20 cellular contexts compared by ENCODE assay signal in genomic region chr20:63350196-63350595, GRCh38. TPM values are rescaled to one million over a fixed set of nuclear protein-coding genes. Genes with fewer than 3 reads are reported as not detected.
DNase-seq lines count a peak whose midpoint lies in the region; ATAC-seq, FAIRE-seq and TF ChIP-seq lines count a peak whose summit lies in the region.
"Had no signal": no experiment of that assay in that cellular context is flagged by ENCODE, and none has a peak within 500 bp of the region (broad histone marks: within the 10 kb centered on the region; RNA-seq: fewer than 3 reads in every experiment).

No MANE protein-coding gene starts in this region.

- no peak overlapping the region for H3K4me3 ChIP-seq in kidney (ENCODE audit: low read length in 2 of 2)
- H3K4me3 ChIP-seq: BLaER1 treated with 17β-estradiol and CSF1 and Interleukin-3, amounts not matched to agents 10 nM and 100 nM; GM12878; HAP-1 had no signal

- H3K36me3 ChIP-seq in kidney (ENCODE audit: control insufficient read depth in 1 of 2, insufficient read depth in 2 of 2, low read length in 2 of 2), result no peaks in the 10 kb centered on the region
- H3K36me3 ChIP-seq: BLaER1 treated with 17β-estradiol and CSF1 and Interleukin-3, amounts not matched to agents 10 nM and 100 nM; HAP-1 had no signal

- H3K27ac ChIP-seq in kidney (ENCODE audit: low read depth in 2 of 2, low read length in 2 of 2), result no peak overlapping the region
- H3K27ac ChIP-seq: BLaER1 treated with 17β-estradiol and CSF1 and Interleukin-3, amounts not matched to agents 10 nM and 100 nM had no signal

- TF ChIP-seq CTCF in kidney (IDR thresholded peaks at IDR 0.05; ENCODE audit: borderline replicate concordance, extremely low read depth, insufficient read depth), result no peak

- DNase-seq in Right ventricle myocardium inferior (ENCODE audit: missing footprints), result peak; percentile 43
- DNase-seq in left cardiac atrium, result no peak
- no peak for DNase-seq in GM18507 (ENCODE audit: extremely low spot score, insufficient read length, low read depth)
- peak; percentile 67 for DNase-seq in kidney
- DNase-seq in urothelium cell line (ENCODE audit: low spot score), result no peak
- no peak for DNase-seq in glomerular visceral epithelial cell (ENCODE audit: extremely low spot score)
- DNase-seq: 8988T; Calu3; CD4-positive, CD25-positive, alpha-beta regulatory T cell; DMS 273 treated with DMSO at 0.1 percent for 48 hours; HFFc6 had no signal

- no peaks in the 10 kb centered on the region for H3K9me3 ChIP-seq in kidney (ENCODE audit: control insufficient read depth in 1 of 2, low read length in 2 of 2)
- H3K9me3 ChIP-seq: HAP-1 had no signal

- peak; percentile 35 for FAIRE-seq in GM18507 (lab: Jason Lieb, UNC)
- no peak for FAIRE-seq in kidney (lab: Jason Lieb, UNC)
- peak; percentile 99 for FAIRE-seq in urothelium cell line (lab: Jason Lieb, UNC)
- FAIRE-seq: GM12878, GM19239, H1, HepG2 had no signal

- peaks cover 0 to 6% of the 10 kb centered on the region in 2 donors for H3K4me1 ChIP-seq in kidney (ENCODE audit: control insufficient read depth in 1 of 2, insufficient read depth in 1 of 2, low read depth in 1 of 2, low read length in 2 of 2)
- H3K4me1 ChIP-seq: HAP-1 had no signal

- no peak overlapping the region for H3K9ac ChIP-seq in kidney (ENCODE audit: low read length in 2 of 2)
- H3K9ac ChIP-seq: BLaER1 treated with 17β-estradiol and CSF1 and Interleukin-3, amounts not matched to agents 10 nM and 100 nM had no signal

- intact Hi-C loops in Right ventricle myocardium inferior (cut with DNase I), result no loop called here
- intact Hi-C loops in left cardiac atrium (cut with DNase I), result no loop called here
- intact Hi-C loops in kidney (cut with DNase I), result no loop called here

- ATAC-seq in Right ventricle myocardium inferior (no peak), left cardiac atrium (no peak), GM21423 (IDR thresholded peaks at IDR 0.05; ENCODE audit: unreplicated experiment) (no peak)
- ATAC-seq: GM12878, HepG2 had no signal

RNA-seq across cellular contexts. Expression of gene CHRNA4, which starts 11.0 kb away (rescaled TPM):
- total RNA-seq in Right ventricle myocardium inferior (2.3 TPM), left cardiac atrium (under 1 TPM; 0.06 to 0.31 TPM), kidney (0.44 TPM)
- polyA plus RNA-seq in kidney (ENCODE audit: insufficient read depth, low read depth, low replicate concordance), result 0.67 TPM
- total RNA-seq: Calu3; CD4-positive, CD25-positive, alpha-beta regulatory T cell; Daoy; HepG2; HFFc6; HT1080 had no signal
- polyA plus RNA-seq: CD4-positive, CD25-positive, alpha-beta regulatory T cell; HepG2 had no signal

RNA-seq across cellular contexts. Expression of gene COL20A1, which starts 57.2 kb away (rescaled TPM):
- total RNA-seq in Right ventricle myocardium inferior (not detected), left cardiac atrium (not detected), kidney (not detected)
- 0.58 TPM for polyA plus RNA-seq in kidney (ENCODE audit: insufficient read depth, low read depth, low replicate concordance)
- total RNA-seq: Calu3, GM12878, HepG2, HT1080 had no signal
- polyA plus RNA-seq: CD4-positive, CD25-positive, alpha-beta regulatory T cell; GM12878; HepG2 had no signal

Comparison
In these comparisons a context has a peak if more than half of its experiments do, and no peak if none do; other contexts are left out.
1. DNase-seq: peak in Right ventricle myocardium inferior (single experiment) and kidney (single experiment); none in left cardiac atrium (single experiment), GM18507 (single experiment), urothelium cell line (single experiment) and glomerular visceral epithelial cell (single experiment).